ENCODE assay signal across 14 cellular contexts in the genomic region with DNA sequence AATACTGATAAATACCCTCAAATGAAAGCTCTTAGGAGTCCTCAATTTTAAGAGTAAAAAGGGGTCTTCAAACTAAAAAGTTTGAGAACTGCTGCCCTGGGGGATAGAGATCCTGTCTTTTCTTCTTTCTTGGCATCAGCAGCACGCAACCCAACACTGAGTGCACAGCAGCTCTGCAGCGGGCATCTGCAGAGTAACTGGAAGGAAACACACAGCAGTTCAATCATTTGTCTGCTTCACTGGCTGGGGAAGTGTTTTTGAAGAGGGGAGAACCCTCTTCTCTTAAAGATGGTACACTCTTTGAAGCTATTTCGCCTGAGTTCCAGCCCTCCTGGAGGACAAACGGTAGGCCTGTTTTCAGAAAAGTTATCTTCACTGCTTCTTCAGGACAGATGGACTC.
DNase-seq lines count a peak whose midpoint lies in the region; ATAC-seq and TF ChIP-seq lines count a peak whose summit lies in the region.
"Had no signal": no experiment of that assay in that cellular context is flagged by ENCODE, and none has a peak within 500 bp of the region (broad histone marks: within the 10 kb centered on the region; RNA-seq: fewer than 3 reads in every experiment).

No MANE protein-coding gene starts in this region.

- H3K4me1 Mint-ChIP-seq in neural crest cell = peaks cover 15% of the 10 kb centered on the region
- H3K4me1 Mint-ChIP-seq in naive thymus-derived CD8-positive, alpha-beta T cell = no peaks in the 10 kb centered on the region
- H3K4me1 Mint-ChIP-seq: CD4-positive, alpha-beta memory T cell had no signal

- DNase-seq in DMS 273 treated with DMSO at 0.1 percent for 48 hours (lab: John Stamatoyannopoulos, UW) = peak; percentile 51
- DNase-seq in DMS79 treated with DMSO at 0.1 percent for 48 hours (lab: John Stamatoyannopoulos, UW) = peak; percentile 5
- no peak for DNase-seq in neural crest cell (ENCODE audit: low read depth, low spot score)
- DNase-seq in thyroid gland = peak; percentile 60 to 64
- no peak for DNase-seq in naive thymus-derived CD8-positive, alpha-beta T cell
- no peak for DNase-seq in NCI-H510A (lab: John Stamatoyannopoulos, UW)
- no peak for DNase-seq in mucosa of gallbladder (ENCODE audit: low spot score)
- DNase-seq: C1 segment of cervical spinal cord; CD4-positive, alpha-beta memory T cell; COR-L47; DND-41; GM23248; H7; HCEC 1CT had no signal

- WGBS in thyroid gland, 2 donors = 28 to 35% methylated on average over 4 of the region's 4 CpGs

- POLR2A ChIA-PET in naive thymus-derived CD8-positive, alpha-beta T cell (lab: Charles Lee) = no interaction called here

- no peaks in the 10 kb centered on the region for H3K27me3 ChIP-seq in thyroid gland

- TF ChIP-seq CTCF in neural crest cell (conservative IDR thresholded peaks at IDR 0.05) (no peak), thyroid gland (IDR thresholded peaks at IDR 0.05) (no peak)

- H3K4me3 ChIP-seq in thyroid gland (replicated peaks in 1 of 3) = no peak overlapping the region
- H3K4me3 ChIP-seq: GM23248 had no signal

- H3K27ac ChIP-seq in thyroid gland = peak overlapping the region; percentile 27 to 79 (median 69)
- H3K27ac ChIP-seq: GM23248 had no signal

- H3K36me3 Mint-ChIP-seq in neural crest cell (ENCODE audit: low read depth) = no peaks in the 10 kb centered on the region
- H3K36me3 Mint-ChIP-seq in naive thymus-derived CD8-positive, alpha-beta T cell = no peaks in the 10 kb centered on the region
- H3K36me3 Mint-ChIP-seq: CD4-positive, alpha-beta memory T cell had no signal

- H3K4me3 Mint-ChIP-seq in neural crest cell = no peak overlapping the region
- no peak overlapping the region for H3K4me3 Mint-ChIP-seq in naive thymus-derived CD8-positive, alpha-beta T cell
- H3K4me3 Mint-ChIP-seq: CD4-positive, alpha-beta memory T cell had no signal

- intact Hi-C loops in thyroid gland (cut with DNase I) = no loop called here

- H3K27me3 Mint-ChIP-seq in neural crest cell (ENCODE audit: low read depth) = no peaks in the 10 kb centered on the region
- H3K27me3 Mint-ChIP-seq in naive thymus-derived CD8-positive, alpha-beta T cell = peaks cover 0 to 7% (median 0%) of the 10 kb centered on the region in 5 donors
- H3K27me3 Mint-ChIP-seq: CD4-positive, alpha-beta memory T cell had no signal

- H3K4me1 ChIP-seq in thyroid gland = peaks cover 47% of the 10 kb centered on the region in 2 donors

- no peak for ATAC-seq in naive thymus-derived CD8-positive, alpha-beta T cell

- peak overlapping the region; percentile 50 for H3K27ac Mint-ChIP-seq in neural crest cell (ENCODE audit: unreplicated experiment)
- no peak overlapping the region for H3K27ac Mint-ChIP-seq in naive thymus-derived CD8-positive, alpha-beta T cell
- H3K27ac Mint-ChIP-seq: CD4-positive, alpha-beta memory T cell had no signal

- H3K36me3 ChIP-seq in thyroid gland = no peaks in the 10 kb centered on the region

- no peaks in the 10 kb centered on the region for H3K9me3 Mint-ChIP-seq in neural crest cell
- peaks cover 0 to 2% (median 0%) of the 10 kb centered on the region in 9 donors for H3K9me3 Mint-ChIP-seq in naive thymus-derived CD8-positive, alpha-beta T cell

- H3K9me3 ChIP-seq in thyroid gland = no peaks in the 10 kb centered on the region

- TF ChIP-seq POLR2A in thyroid gland (IDR thresholded peaks at IDR 0.05) = no peak

Comparison
In these comparisons a context has a peak if more than half of its experiments do, and no peak if none do; other contexts are left out.
1. DNase-seq: peak in DMS 273 treated with DMSO at 0.1 percent for 48 hours (single experiment), DMS79 treated with DMSO at 0.1 percent for 48 hours (single experiment) and thyroid gland (2 of 2); none in neural crest cell (single experiment), naive thymus-derived CD8-positive, alpha-beta T cell (0 of 10), NCI-H510A (single experiment) and mucosa of gallbladder (single experiment).